Comparison of ENCODE assay signal across 8 cellular contexts in the genomic region with DNA sequence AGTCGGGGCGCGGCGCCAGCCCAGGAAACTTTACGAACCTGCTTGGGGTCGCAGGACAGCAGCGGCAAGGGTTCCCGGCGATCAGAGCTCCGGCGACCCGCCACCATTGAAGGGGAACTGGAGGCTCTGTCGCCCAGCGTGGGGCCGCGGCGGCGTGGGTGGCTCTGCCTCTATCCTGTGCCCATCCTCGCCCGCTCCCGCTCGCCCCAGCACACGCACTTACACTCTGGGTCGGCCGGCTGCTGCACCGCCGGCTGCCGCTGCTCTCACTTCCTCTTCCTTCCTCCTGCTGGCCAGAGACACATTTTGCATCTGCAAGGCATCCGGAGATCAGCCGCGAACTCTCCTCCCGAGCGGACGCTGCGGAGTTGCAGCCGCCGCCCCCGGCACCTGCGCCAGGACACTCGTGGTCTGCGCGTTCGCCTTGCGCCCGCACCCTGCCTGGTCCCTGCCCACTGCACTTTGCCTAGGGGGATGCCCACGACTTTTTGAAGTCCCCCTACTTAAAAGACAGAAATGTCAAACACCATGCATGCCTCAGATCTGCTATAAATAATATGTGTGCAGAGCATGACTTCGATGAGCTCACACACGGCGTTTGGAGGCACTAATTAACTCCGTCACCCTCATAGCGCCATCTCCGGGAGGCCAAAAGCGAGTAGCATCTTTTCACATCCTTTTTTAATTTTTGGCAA. TPM values are rescaled to one million over a fixed set of nuclear protein-coding genes. Genes with fewer than 3 reads are reported as not detected.
A peak's percentile ranks its signal among the peaks of the same experiment; 100 is the strongest.
DNase-seq lines count a peak whose midpoint lies in the region; ATAC-seq and TF ChIP-seq lines count a peak whose summit lies in the region.

A gene with protein sequence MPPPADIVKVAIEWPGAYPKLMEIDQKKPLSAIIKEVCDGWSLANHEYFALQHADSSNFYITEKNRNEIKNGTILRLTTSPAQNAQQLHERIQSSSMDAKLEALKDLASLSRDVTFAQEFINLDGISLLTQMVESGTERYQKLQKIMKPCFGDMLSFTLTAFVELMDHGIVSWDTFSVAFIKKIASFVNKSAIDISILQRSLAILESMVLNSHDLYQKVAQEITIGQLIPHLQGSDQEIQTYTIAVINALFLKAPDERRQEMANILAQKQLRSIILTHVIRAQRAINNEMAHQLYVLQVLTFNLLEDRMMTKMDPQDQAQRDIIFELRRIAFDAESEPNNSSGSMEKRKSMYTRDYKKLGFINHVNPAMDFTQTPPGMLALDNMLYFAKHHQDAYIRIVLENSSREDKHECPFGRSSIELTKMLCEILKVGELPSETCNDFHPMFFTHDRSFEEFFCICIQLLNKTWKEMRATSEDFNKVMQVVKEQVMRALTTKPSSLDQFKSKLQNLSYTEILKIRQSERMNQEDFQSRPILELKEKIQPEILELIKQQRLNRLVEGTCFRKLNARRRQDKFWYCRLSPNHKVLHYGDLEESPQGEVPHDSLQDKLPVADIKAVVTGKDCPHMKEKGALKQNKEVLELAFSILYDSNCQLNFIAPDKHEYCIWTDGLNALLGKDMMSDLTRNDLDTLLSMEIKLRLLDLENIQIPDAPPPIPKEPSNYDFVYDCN (minus strand): TSS at position 228 of the 695 bp plus-strand sequence. CDS start 106,174 bp downstream, outside the sequence.

- H3K9me3 Mint-ChIP-seq in CD4-positive, alpha-beta T cell, result no peaks in the 10 kb centered on the region

- peaks cover 61% of the 10 kb centered on the region for H3K4me1 Mint-ChIP-seq in CD4-positive, alpha-beta T cell (ENCODE audit: low read depth)

- H3K27me3 Mint-ChIP-seq in CD4-positive, alpha-beta T cell, result peaks cover 11% of the 10 kb centered on the region

- DNase-seq in CD4-positive, alpha-beta T cell, result peak; percentile 62 to 78 (median 71)
- peak; percentile 79 to 93 for DNase-seq in HL-60 (ENCODE audit: low read depth in 1 of 2, low spot score in 1 of 2)
- DNase-seq in SJCRH30, result peak; percentile 89 to 92
- DNase-seq in activated naive CD4-positive, alpha-beta T cell (lab: John Stamatoyannopoulos, UW), result peak; percentile 15 to 70 (median 56)
- DNase-seq in glomerular visceral epithelial cell (ENCODE audit: extremely low spot score), result peak; percentile 16
- peak; percentile 66 for DNase-seq in occipital lobe (lab: John Stamatoyannopoulos, UW)

- ATAC-seq in CD4-positive, alpha-beta T cell (ENCODE audit: poor library complexity), result peak; percentile 74
- ATAC-seq in GM19452 (IDR thresholded peaks at IDR 0.05; ENCODE audit: unreplicated experiment), result peak; percentile 96

- H3K27me3 ChIP-seq in CD4-positive, alpha-beta T cell (ENCODE audit: control insufficient read depth, insufficient read depth, low read length), result no peaks in the 10 kb centered on the region
- H3K27me3 ChIP-seq in HL-60 (ENCODE audit: insufficient read depth, poor library complexity, severe bottlenecking), result no peaks in the 10 kb centered on the region
- no peaks in the 10 kb centered on the region for H3K27me3 ChIP-seq in SJCRH30

- peak within 1 kb of the TSS; percentile 97 for H3K27ac ChIP-seq in CD4-positive, alpha-beta T cell (ENCODE audit: low read depth, low read length)
- H3K27ac ChIP-seq in HL-60 (replicated peaks) (peak within 1 kb of the TSS; percentile 86), SJCRH30 (peak within 1 kb of the TSS; percentile 98), temporal lobe (ENCODE audit: low read depth, low read length) (peak within 1 kb of the TSS; percentile 85)

- CTCF ChIA-PET in CD4-positive, alpha-beta T cell (lab: Charles Lee), result interaction anchor here (0.6 to 3.7 kb wide), 15 partner anchors 9 to 1736 kb away, joined by 3 to 18 read pairs (median 5); no protein-coding TSS in a partner anchor

- peak within 1 kb of the TSS; percentile 97 for H3K27ac Mint-ChIP-seq in CD4-positive, alpha-beta T cell

- TF ChIP-seq CTCF in CD4-positive, alpha-beta T cell (IDR thresholded peaks at IDR 0.05), result peak; percentile 65
- TF ChIP-seq CTCF in HL-60 (IDR thresholded peaks at IDR 0.05; ENCODE audit: insufficient read depth, low read length), result peak; percentile 49

- peak within 1 kb of the TSS; percentile 96 for H3K4me3 Mint-ChIP-seq in CD4-positive, alpha-beta T cell

- POLR2A ChIA-PET in CD4-positive, alpha-beta T cell (lab: Charles Lee), result interaction anchor here (0.5 to 6.6 kb wide), 38 partner anchors 9 to 1648 kb away, joined by 3 to 134 read pairs (median 5); a partner anchor contains a TSS

- peaks cover 47% of the 10 kb centered on the region for H3K36me3 Mint-ChIP-seq in CD4-positive, alpha-beta T cell (ENCODE audit: low read depth)

- no peaks in the 10 kb centered on the region for H3K9me3 ChIP-seq in CD4-positive, alpha-beta T cell (ENCODE audit: control insufficient read depth, low read length)
- no peaks in the 10 kb centered on the region for H3K9me3 ChIP-seq in SJCRH30 (replicated peaks)

- intact Hi-C loops in CD4-positive, alpha-beta T cell (cut with DNase I, micrococcal nuclease), result loop anchor here (2.0 to 10.0 kb wide), 9 partner anchors 36 to 214 kb away; no protein-coding TSS in a partner anchor

- H3K4me1 ChIP-seq in SJCRH30, result peaks cover 18% of the 10 kb centered on the region

- H3K4me3 ChIP-seq in HL-60 (replicated peaks; ENCODE audit: insufficient read depth, low read length), result peak within 1 kb of the TSS; percentile 79
- H3K4me3 ChIP-seq in SJCRH30, result peak within 1 kb of the TSS; percentile 85

- H3K36me3 ChIP-seq in SJCRH30, result no peaks in the 10 kb centered on the region

RNA-seq across cellular contexts. Expression of the gene that starts here (rescaled TPM):
- total RNA-seq in CD4-positive, alpha-beta T cell, result 100 to 1,000 TPM; 117 to 120 TPM
- 55.4 and 67.2 TPM in 2 replicates for total RNA-seq in SJCRH30 (2014; rRNA removed; shearing (Covaris generic))
- total RNA-seq in occipital lobe, result 78.9 TPM
- total RNA-seq in temporal lobe, result 59.3 TPM

Comparison
In these comparisons a context has a peak if more than half of its experiments do, and no peak if none do; other contexts are left out.
1. Peak in every context shown above with its lines: DNase-seq, ATAC-seq, H3K4me3 ChIP-seq and H3K27ac ChIP-seq.
2. DNase-seq: peak in every context shown above with its lines; median percentile 90 in SJCRH30; 86 in HL-60; 71 in CD4-positive, alpha-beta T cell; 66 in occipital lobe; 56 in activated naive CD4-positive, alpha-beta T cell; 16 in glomerular visceral epithelial cell.